Comparison of ENCODE assay signal across 24 cellular contexts in genomic region chr1:8914471-8914870, GRCh38. TPM values are rescaled to one million over a fixed set of nuclear protein-coding genes. Genes with fewer than 3 reads are reported as not detected.
"Had no signal": no experiment of that assay in that cellular context is flagged by ENCODE, and none has a peak within 500 bp of the region (broad histone marks: within the 10 kb centered on the region; RNA-seq: fewer than 3 reads in every experiment).

No MANE protein-coding gene starts in this region.

- FAIRE-seq: astrocyte, bronchial epithelial cell had no signal

- H3K4me1 ChIP-seq: adrenal gland, testis had no signal

- H3K4me3 Mint-ChIP-seq: activated CD4-positive, alpha-beta T cell treated with anti-CD3 and anti-CD28 coated beads, Interleukin-2, amount 10 ng/mL, durations not matched to agents 24 days and 14 days; activated naive CD4-positive, alpha-beta T cell treated with anti-CD3 and anti-CD28 coated beads, Interleukin-2, amount 10 ng/mL, durations not matched to agents 7 days and 5 days; dendritic cell treated with granulocyte-macrophage colony-stimulating factor and Interleukin-4, amounts not matched to agents 40 ng/mL and 50 ng/mL, for 4 days; immature natural killer cell; stimulated activated effector memory CD8-positive, alpha-beta T cell treated with anti-CD3 and anti-CD28 coated beads, Interleukin-12 subunit alpha, Interleukin-12 subunit beta, amount 100 ng/mL, for 72 hours; T-cell; type B pancreatic cell had no signal

- H3K9me3 Mint-ChIP-seq: activated CD4-positive, alpha-beta T cell treated with anti-CD3 and anti-CD28 coated beads, Interleukin-2, amount 10 ng/mL, durations not matched to agents 24 days and 14 days; activated naive CD4-positive, alpha-beta T cell treated with anti-CD3 and anti-CD28 coated beads, Interleukin-2, amount 10 ng/mL, durations not matched to agents 7 days and 5 days; dendritic cell treated with granulocyte-macrophage colony-stimulating factor and Interleukin-4, amounts not matched to agents 40 ng/mL and 50 ng/mL, for 4 days; immature natural killer cell; stimulated activated effector memory CD8-positive, alpha-beta T cell treated with anti-CD3 and anti-CD28 coated beads, Interleukin-12 subunit alpha, Interleukin-12 subunit beta, amount 100 ng/mL, for 72 hours; T-cell; type B pancreatic cell had no signal

- DNase-seq: activated CD4-positive, alpha-beta T cell treated with anti-CD3 and anti-CD28 coated beads, Interleukin-2, amount 10 ng/mL, durations not matched to agents 24 days and 14 days; activated CD8-positive, alpha-beta memory T cell treated with anti-CD3 and anti-CD28 coated beads for 24 hours; activated CD8-positive, alpha-beta memory T cell treated with anti-CD3 and anti-CD28 coated beads, Interleukin-2, amount 50 U/mL, for 48 hours; activated effector memory CD4-positive, alpha-beta T cell treated with Interleukin-2 at 50 U/mL for 16 hours; activated naive CD4-positive, alpha-beta T cell treated with anti-CD3 and anti-CD28 coated beads, Interleukin-2, amount 10 ng/mL, durations not matched to agents 7 days and 5 days; activated T-cell treated with anti-CD3 and anti-CD28 coated beads, Interleukin-2, amount 50 U/mL, for 48 hours; adrenal gland; effector memory CD4-positive, alpha-beta T cell; esophagus squamous epithelium; heart right ventricle; immature natural killer cell; kidney glomerular epithelial cell; left ventricle myocardium superior; sigmoid colon; stimulated activated CD4-positive, alpha-beta T cell treated with anti-CD3 and anti-CD28 coated beads, Interleukin-4, amount 100 ng/mL, for 24 hours; T-cell; testis had no signal

- H3K36me3 ChIP-seq: adrenal gland, esophagus squamous epithelium, heart right ventricle, sigmoid colon had no signal

- H3K36me3 Mint-ChIP-seq: immature natural killer cell, T-cell had no signal

- H3K9me3 ChIP-seq: adrenal gland, esophagus squamous epithelium, heart right ventricle, sigmoid colon, testis had no signal

- H3K27me3 ChIP-seq: adrenal gland, esophagus squamous epithelium, sigmoid colon, testis had no signal

- H3K27ac Mint-ChIP-seq: activated CD4-positive, alpha-beta T cell treated with anti-CD3 and anti-CD28 coated beads, Interleukin-2, amount 10 ng/mL, durations not matched to agents 24 days and 14 days; activated naive CD4-positive, alpha-beta T cell treated with anti-CD3 and anti-CD28 coated beads, Interleukin-2, amount 10 ng/mL, durations not matched to agents 7 days and 5 days; dendritic cell treated with granulocyte-macrophage colony-stimulating factor and Interleukin-4, amounts not matched to agents 40 ng/mL and 50 ng/mL, for 4 days; immature natural killer cell; stimulated activated effector memory CD8-positive, alpha-beta T cell treated with anti-CD3 and anti-CD28 coated beads, Interleukin-12 subunit alpha, Interleukin-12 subunit beta, amount 100 ng/mL, for 72 hours; T-cell; type B pancreatic cell had no signal

- H3K27ac ChIP-seq: adrenal gland, esophagus squamous epithelium, heart right ventricle, parathyroid adenoma, sigmoid colon, testis had no signal

- H3K9ac ChIP-seq: parathyroid adenoma had no signal

- H3K4me3 ChIP-seq: adrenal gland, esophagus squamous epithelium, heart right ventricle, sigmoid colon, testis had no signal

- H3K79me2 ChIP-seq: parathyroid adenoma had no signal

- H3K27me3 Mint-ChIP-seq: activated CD4-positive, alpha-beta T cell treated with anti-CD3 and anti-CD28 coated beads, Interleukin-2, amount 10 ng/mL, durations not matched to agents 24 days and 14 days; T-cell; type B pancreatic cell had no signal

- ATAC-seq: heart right ventricle; left ventricle myocardium superior; stimulated activated effector memory CD8-positive, alpha-beta T cell treated with anti-CD3 and anti-CD28 coated beads, Interleukin-12 subunit alpha, Interleukin-12 subunit beta, amount 100 ng/mL, for 72 hours; T-cell had no signal

RNA-seq across cellular contexts. Expression of gene CA6, which starts 31.2 kb away (rescaled TPM):
- total RNA-seq: adrenal gland, astrocyte, bronchial epithelial cell, chondrocyte, esophagus squamous epithelium, left ventricle myocardium superior, sigmoid colon had no signal
- polyA plus RNA-seq: adrenal gland, heart right ventricle, immature natural killer cell had no signal
